Comparison of ENCODE assay signal across 8 cellular contexts in genomic region chr7:26376208-26376917, GRCh38.
DNase-seq lines count a peak whose midpoint lies in the region; ATAC-seq and TF ChIP-seq lines count a peak whose summit lies in the region.

No MANE protein-coding gene starts in this region.

- H3K36me3 Mint-ChIP-seq in CD14-positive monocyte = peaks cover 49 to 51% of the 10 kb centered on the region in 2 donors
- H3K36me3 Mint-ChIP-seq in activated naive CD8-positive, alpha-beta T cell treated with anti-CD3 and anti-CD28 coated beads, Interleukin-2, amount 10 ng/mL, durations not matched to agents 7 days and 5 days = peaks cover 10% of the 10 kb centered on the region

- no peak overlapping the region for H3K27ac ChIP-seq in skeletal muscle tissue (ENCODE audit: low read depth, low read length)

- ATAC-seq in GM19328 (IDR thresholded peaks at IDR 0.05; ENCODE audit: unreplicated experiment) (peak; percentile 27), HG03354 (IDR thresholded peaks at IDR 0.05; ENCODE audit: poor library complexity, severe bottlenecking, unreplicated experiment) (peak; percentile 58)
- ATAC-seq in activated naive CD8-positive, alpha-beta T cell treated with anti-CD3 and anti-CD28 coated beads, Interleukin-2, amount 10 ng/mL, durations not matched to agents 7 days and 5 days (ENCODE audit: low read depth) = peak; percentile 25

- H3K27me3 Mint-ChIP-seq in CD14-positive monocyte (ENCODE audit: low read depth in 3 of 3) = peaks cover 27 to 37% (median 29%) of the 10 kb centered on the region in 3 donors
- peaks cover 35% of the 10 kb centered on the region for H3K27me3 Mint-ChIP-seq in activated naive CD8-positive, alpha-beta T cell treated with anti-CD3 and anti-CD28 coated beads, Interleukin-2, amount 10 ng/mL, durations not matched to agents 7 days and 5 days

- intact Hi-C loops in CD14-positive monocyte (cut with micrococcal nuclease) = loop anchor here (5.0 to 10.0 kb wide), 3 partner anchors 126 to 291 kb away; no protein-coding TSS in a partner anchor

- H3K9me3 ChIP-seq in iPS-18c (ENCODE audit: control insufficient read depth, insufficient read depth, low read length) = no peaks in the 10 kb centered on the region
- peaks cover 0 to 2% (median 0%) of the 10 kb centered on the region in 3 donors for H3K9me3 ChIP-seq in skeletal muscle tissue (ENCODE audit: control insufficient read depth in 3 of 3, low read length in 3 of 3)

- peak overlapping the region in 1 of 3 donors; percentile 17 for H3K9ac ChIP-seq in skeletal muscle tissue (ENCODE audit: low read depth in 1 of 3, low read length in 3 of 3)

- peak overlapping the region; percentile 62 to 87 for H3K4me3 Mint-ChIP-seq in CD14-positive monocyte
- peak overlapping the region; percentile 87 for H3K4me3 Mint-ChIP-seq in activated naive CD8-positive, alpha-beta T cell treated with anti-CD3 and anti-CD28 coated beads, Interleukin-2, amount 10 ng/mL, durations not matched to agents 7 days and 5 days

- H3K36me3 ChIP-seq in skeletal muscle tissue (ENCODE audit: control insufficient read depth in 3 of 3, insufficient read depth in 3 of 3, low read length in 3 of 3) = no peaks in the 10 kb centered on the region

- peak overlapping the region; percentile 75 for H3K4me3 ChIP-seq in iPS-18c (ENCODE audit: insufficient read depth, low read depth, low read length)
- H3K4me3 ChIP-seq in skeletal muscle tissue (ENCODE audit: low read length in 3 of 3) = peak overlapping the region; percentile 22 to 58 (median 32)

- H3K9me3 Mint-ChIP-seq in CD14-positive monocyte = peaks cover 0 to 2% (median 0%) of the 10 kb centered on the region in 7 donors
- no peaks in the 10 kb centered on the region for H3K9me3 Mint-ChIP-seq in activated naive CD8-positive, alpha-beta T cell treated with anti-CD3 and anti-CD28 coated beads, Interleukin-2, amount 10 ng/mL, durations not matched to agents 7 days and 5 days

- H3K4me1 ChIP-seq in skeletal muscle tissue (ENCODE audit: control insufficient read depth in 3 of 3, insufficient read depth in 3 of 3, low read length in 3 of 3) = peaks cover 5 to 11% (median 11%) of the 10 kb centered on the region in 3 donors

- POLR2A ChIA-PET in activated naive CD8-positive, alpha-beta T cell treated with anti-CD3 and anti-CD28 coated beads, Interleukin-2, amount 10 ng/mL, durations not matched to agents 7 days and 5 days (lab: Charles Lee) = no interaction called here

- TF ChIP-seq CTCF in CD14-positive monocyte (IDR thresholded peaks at IDR 0.05) = no peak

- H3K27ac Mint-ChIP-seq in CD14-positive monocyte = peak overlapping the region in 1 of 7 donors; percentile 53
- no peak overlapping the region for H3K27ac Mint-ChIP-seq in activated naive CD8-positive, alpha-beta T cell treated with anti-CD3 and anti-CD28 coated beads, Interleukin-2, amount 10 ng/mL, durations not matched to agents 7 days and 5 days

- peaks cover 27% of the 10 kb centered on the region for H3K4me1 Mint-ChIP-seq in CD14-positive monocyte
- H3K4me1 Mint-ChIP-seq in activated naive CD8-positive, alpha-beta T cell treated with anti-CD3 and anti-CD28 coated beads, Interleukin-2, amount 10 ng/mL, durations not matched to agents 7 days and 5 days = peaks cover 3% of the 10 kb centered on the region

- peaks cover 34 to 60% (median 53%) of the 10 kb centered on the region in 3 donors for H3K27me3 ChIP-seq in skeletal muscle tissue (ENCODE audit: control insufficient read depth in 3 of 3, insufficient read depth in 3 of 3, low read length in 3 of 3)

- no peak for DNase-seq in CD14-positive monocyte (ENCODE audit: low spot score)
- DNase-seq in NCI-H82 treated with DMSO at 0.1 percent for 48 hours (lab: John Stamatoyannopoulos, UW; ENCODE audit: unreplicated experiment) = peak; percentile 42
- peak; percentile 60 for DNase-seq in activated naive CD8-positive, alpha-beta T cell treated with anti-CD3 and anti-CD28 coated beads, Interleukin-2, amount 10 ng/mL, durations not matched to agents 7 days and 5 days
- no peak for DNase-seq in NK-92 (lab: John Stamatoyannopoulos, UW; ENCODE audit: unreplicated experiment)

Comparison
In these comparisons a context has a peak if more than half of its experiments do, and no peak if none do; other contexts are left out.
1. DNase-seq: peak in NCI-H82 treated with DMSO at 0.1 percent for 48 hours (single experiment) and activated naive CD8-positive, alpha-beta T cell treated with anti-CD3 and anti-CD28 coated beads, Interleukin-2, amount 10 ng/mL, durations not matched to agents 7 days and 5 days (single experiment); none in CD14-positive monocyte (single experiment) and NK-92 (single experiment).
2. Peak in every context shown above with its lines, with median percentiles within 50 percentile points of each other: ATAC-seq.